In the genomic region with DNA sequence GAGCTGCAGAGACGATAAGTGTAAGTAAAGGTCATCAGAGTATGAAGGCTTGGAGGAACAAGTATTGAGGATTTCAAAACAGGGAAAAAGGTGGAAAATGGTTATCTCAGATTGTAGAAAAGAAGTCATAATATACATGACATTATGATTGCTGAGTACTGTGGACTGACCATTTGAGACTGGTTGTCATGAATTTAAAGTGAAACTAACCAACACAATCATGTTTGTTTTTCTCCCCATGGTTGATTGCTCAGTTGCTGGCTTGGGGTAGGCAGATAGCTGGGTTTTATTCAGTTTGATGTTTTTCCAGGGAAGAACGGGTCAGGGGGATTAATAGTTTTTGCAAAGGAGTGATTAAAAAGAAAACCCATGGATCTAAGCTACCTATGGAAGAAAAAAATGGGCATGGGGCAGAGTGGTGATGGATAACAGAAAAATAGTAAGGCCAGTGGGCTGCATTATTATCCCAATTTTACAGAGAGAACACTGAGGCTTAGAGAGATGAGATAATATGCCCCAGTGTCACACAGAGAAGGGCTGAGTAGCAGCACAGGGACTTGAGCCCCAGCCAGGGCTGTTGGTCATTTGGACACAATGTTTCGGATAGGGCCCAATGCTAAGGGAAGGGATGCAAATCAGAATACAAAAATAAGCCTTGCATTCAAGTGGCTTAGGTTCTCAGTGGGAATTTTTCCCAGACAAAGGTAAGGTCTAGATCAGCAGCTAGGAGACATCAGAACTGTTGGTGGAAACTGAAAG, we compare ENCODE assay signal across 33 cellular contexts.
"Had no signal": no experiment of that assay in that cellular context is flagged by ENCODE, and none has a peak within 500 bp of the region (broad histone marks: within the 10 kb centered on the region; RNA-seq: fewer than 3 reads in every experiment).

No MANE protein-coding gene starts in this region.

- ATAC-seq: activated CD8-positive, alpha-beta T cell treated with anti-CD3 and anti-CD28 coated beads for 36 hours; activated naive CD4-positive, alpha-beta T cell treated with anti-CD3 and anti-CD28 coated beads, Interleukin-2, amount 50 U/mL, for 72 hours; activated T-cell treated with anti-CD3 and anti-CD28 coated beads, Interleukin-2, amount 50 U/mL, for 4 hours; activated T-cell treated with anti-CD3 and anti-CD28 coated beads, Interleukin-2, amount 50 U/mL, for 72 hours; activated T-helper 17 cell treated with anti-CD3 and anti-CD28 coated beads, Interleukin-2, amount 50 U/mL, for 72 hours; body of pancreas had no signal

- H3K9me3 ChIP-seq: adrenal gland, body of pancreas, breast epithelium had no signal

- H3K36me3 ChIP-seq: adrenal gland, brain microvascular endothelial cell, breast epithelium had no signal

- H3K27me3 ChIP-seq: adrenal gland, body of pancreas, brain microvascular endothelial cell, breast epithelium had no signal

- H3K27ac ChIP-seq: adrenal gland, body of pancreas, brain microvascular endothelial cell, breast epithelium, VCaP had no signal

- FAIRE-seq: astrocyte, colon, TTC549 had no signal

- DNase-seq: activated B cell treated with CpG ODN at 0.5 μM for 24 hours; activated CD4-positive, alpha-beta memory T cell treated with anti-CD3 and anti-CD28 coated beads for 36 hours; activated CD4-positive, alpha-beta T cell treated with anti-CD3 and anti-CD28 coated beads for 4 hours; activated CD4-positive, alpha-beta T cell treated with anti-CD3 and anti-CD28 coated beads, Interleukin-2, amount 10 ng/mL, durations not matched to agents 24 days and 14 days; activated CD4-positive, alpha-beta T cell treated with anti-CD3 and anti-CD28 coated beads, Interleukin-2, amount 50 U/mL, for 1 hour; activated CD4-positive, alpha-beta T cell treated with anti-CD3 and anti-CD28 coated beads, Interleukin-2, amount 50 U/mL, for 4 hours; activated CD4-positive, CD25-positive, alpha-beta regulatory T cell treated with anti-CD3 and anti-CD28 coated beads, Interleukin-2, amount 50 U/mL, for 72 hours; activated CD8-positive, alpha-beta memory T cell treated with anti-CD3 and anti-CD28 coated beads, Interleukin-2, amount 50 U/mL, for 4 hours; activated CD8-positive, alpha-beta T cell treated with anti-CD3 and anti-CD28 coated beads for 36 hours; activated effector memory CD4-positive, alpha-beta T cell treated with anti-CD3 and anti-CD28 coated beads, Interleukin-2, amount 50 U/mL, for 16 hours; activated gamma-delta T cell treated with Interleukin-2 at 50 U/mL for 16 hours; activated naive CD4-positive, alpha-beta T cell; activated naive CD4-positive, alpha-beta T cell treated with anti-CD3 and anti-CD28 coated beads for 36 hours; activated naive CD4-positive, alpha-beta T cell treated with anti-CD3 and anti-CD28 coated beads, Interleukin-2, amount 50 U/mL, for 16 hours; activated naive CD8-positive, alpha-beta T cell treated with anti-CD3 and anti-CD28 coated beads for 36 hours; activated T-cell treated with anti-CD3 and anti-CD28 coated beads for 4 hours; activated T-cell treated with anti-CD3 and anti-CD28 coated beads, Interleukin-2, amount 50 U/mL, for 1 hour; activated T-cell treated with anti-CD3 and anti-CD28 coated beads, Interleukin-2, amount 50 U/mL, for 4 hours; activated T-cell treated with anti-CD3 and anti-CD28 coated beads, Interleukin-2, amount 50 U/mL, for 72 hours; adrenal gland; amniotic stem cell; aorta; body of pancreas; brain microvascular endothelial cell; central memory CD4-positive, alpha-beta T cell; T-helper 9 cell had no signal

- H3K4me3 ChIP-seq: adrenal gland, body of pancreas, breast epithelium had no signal

- H3K4me1 ChIP-seq: adrenal gland, body of pancreas, breast epithelium had no signal
